In genomic region chr13:80529734-80530133, GRCh38 we compare ENCODE assay signal across 17 cellular contexts.
"Had no signal": no experiment of that assay in that cellular context is flagged by ENCODE, and none has a peak within 500 bp of the region (broad histone marks: within the 10 kb centered on the region; RNA-seq: fewer than 3 reads in every experiment).

No MANE protein-coding gene starts in this region.

- H3K4me1 ChIP-seq: prostate gland, right lobe of liver, upper lobe of left lung had no signal

- H3K27ac ChIP-seq: prostate gland, right lobe of liver, upper lobe of left lung had no signal

- H3K27me3 Mint-ChIP-seq: activated T-cell treated with anti-CD3 and anti-CD28 coated beads, Interleukin-2, amount 50 U/mL, for 24 hours; stimulated activated naive CD8-positive, alpha-beta T cell treated with anti-CD3 and anti-CD28 coated beads, Interleukin-15, Interleukin-2, amounts not matched to agents 100 ng/mL and 50 ng/mL, for 24 hours had no signal

- H3K9me3 Mint-ChIP-seq: natural killer cell had no signal

- H3K4me3 Mint-ChIP-seq: activated T-cell treated with anti-CD3 and anti-CD28 coated beads, Interleukin-2, amount 50 U/mL, for 24 hours; natural killer cell; stimulated activated naive CD8-positive, alpha-beta T cell treated with anti-CD3 and anti-CD28 coated beads, Interleukin-15, Interleukin-2, amounts not matched to agents 100 ng/mL and 50 ng/mL, for 24 hours; T-helper 2 cell treated with Interferon-gamma antibody and Interleukin-4, amounts not matched to agents 5 μg/mL and 100 μg/mL, for 36 hours had no signal

- H3K27me3 ChIP-seq: right lobe of liver, upper lobe of left lung had no signal

- H3K36me3 ChIP-seq: prostate gland, right lobe of liver, upper lobe of left lung had no signal

- H3K4me3 ChIP-seq: mucosa of descending colon, prostate gland, right lobe of liver, upper lobe of left lung had no signal

- H3K27ac Mint-ChIP-seq: activated naive CD4-positive, alpha-beta T cell treated with anti-CD3 and anti-CD28 coated beads, Interleukin-2, amount 50 U/mL, for 72 hours; activated T-cell treated with anti-CD3 and anti-CD28 coated beads, Interleukin-2, amount 50 U/mL, for 24 hours; natural killer cell; stimulated activated naive CD8-positive, alpha-beta T cell treated with anti-CD3 and anti-CD28 coated beads, Interleukin-15, Interleukin-2, amounts not matched to agents 100 ng/mL and 50 ng/mL, for 24 hours; T-helper 2 cell treated with Interferon-gamma antibody and Interleukin-4, amounts not matched to agents 5 μg/mL and 100 μg/mL, for 36 hours had no signal

- ATAC-seq: activated CD4-positive, CD25-positive, alpha-beta regulatory T cell treated with anti-CD3 and anti-CD28 coated beads, Interleukin-2, amount 50 U/mL, for 24 hours; activated naive CD4-positive, alpha-beta T cell treated with anti-CD3 and anti-CD28 coated beads, Interleukin-2, amount 50 U/mL, for 72 hours; left lobe of liver; mucosa of descending colon; natural killer cell; right lobe of liver had no signal

- H3K9me3 ChIP-seq: mucosa of descending colon, prostate gland, right lobe of liver, upper lobe of left lung had no signal

- DNase-seq: activated effector memory CD4-positive, alpha-beta T cell treated with Interleukin-2 at 50 U/mL for 16 hours; activated T-cell treated with anti-CD3 and anti-CD28 coated beads, Interleukin-2, amount 50 U/mL, for 24 hours; central memory CD4-positive, alpha-beta T cell; effector memory CD4-positive, alpha-beta T cell; erythroblast; mucosa of descending colon; natural killer cell; nucleus accumbens; right lobe of liver; stimulated activated CD4-positive, alpha-beta T cell treated with anti-CD3 and anti-CD28 coated beads, Interleukin-2, amount 100 ng/mL, for 48 hours; upper lobe of left lung had no signal
